Comparison of ENCODE assay signal across 8 cellular contexts in genomic region chr16:3609895-3610697, GRCh38. TPM values are rescaled to one million over a fixed set of nuclear protein-coding genes. Genes with fewer than 3 reads are reported as not detected.
DNase-seq lines count a peak whose midpoint lies in the region; ATAC-seq and TF ChIP-seq lines count a peak whose summit lies in the region.

No MANE protein-coding gene starts in this region.

- TF ChIP-seq CTCF in WI38 (IDR thresholded peaks at IDR 0.05; ENCODE audit: low read depth, low read length) = no peak

- no peaks in the 10 kb centered on the region for H3K27me3 Mint-ChIP-seq in activated T-cell treated with anti-CD3 and anti-CD28 coated beads, Interleukin-2, amount 50 U/mL, for 4 hours (ENCODE audit: low read depth)

- H3K27me3 ChIP-seq in subcutaneous abdominal adipose tissue (ENCODE audit: control insufficient read depth in 5 of 5, insufficient read depth in 4 of 5, low read length in 5 of 5) = no peaks in the 10 kb centered on the region

- no peak overlapping the region for H3K27ac ChIP-seq in subcutaneous abdominal adipose tissue (ENCODE audit: low read depth, low read length)

- H3K4me1 Mint-ChIP-seq in activated T-cell treated with anti-CD3 and anti-CD28 coated beads, Interleukin-2, amount 50 U/mL, for 4 hours (ENCODE audit: low read depth) = peaks cover 35% of the 10 kb centered on the region

- peaks cover 15% of the 10 kb centered on the region for H3K36me3 Mint-ChIP-seq in activated T-cell treated with anti-CD3 and anti-CD28 coated beads, Interleukin-2, amount 50 U/mL, for 4 hours (ENCODE audit: insufficient read depth)

- H3K4me1 ChIP-seq in subcutaneous abdominal adipose tissue (ENCODE audit: control insufficient read depth in 5 of 5, insufficient read depth in 5 of 5, low read length in 5 of 5) = peaks cover 0 to 29% (median 23%) of the 10 kb centered on the region in 5 donors

- H3K4me3 ChIP-seq in WI38 (ENCODE audit: low read depth, low read length) (peak overlapping the region; percentile 98), subcutaneous abdominal adipose tissue (ENCODE audit: low read depth in 1 of 5, low read length in 5 of 5) (peak overlapping the region; percentile 82 to 97 (median 89))

- H3K9me3 ChIP-seq in subcutaneous abdominal adipose tissue (ENCODE audit: control insufficient read depth in 5 of 5, low read length in 5 of 5) = no peaks in the 10 kb centered on the region

- DNase-seq in activated T-cell treated with anti-CD3 and anti-CD28 coated beads, Interleukin-2, amount 50 U/mL, for 4 hours = no peak
- DNase-seq in activated T-cell treated with anti-CD3 and anti-CD28 coated beads for 4 hours (no peak), iris pigment epithelial cell (ENCODE audit: low read depth) (peak; percentile 4), NCI-H446 (lab: John Stamatoyannopoulos, UW) (no peak)

- no peaks in the 10 kb centered on the region for H3K9me3 Mint-ChIP-seq in activated T-cell treated with anti-CD3 and anti-CD28 coated beads, Interleukin-2, amount 50 U/mL, for 4 hours

- peak overlapping the region in 4 of 5 donors; percentile 63 to 98 (median 94) for H3K9ac ChIP-seq in subcutaneous abdominal adipose tissue (ENCODE audit: low read length in 5 of 5)

- peaks cover 0 to 1% (median 0%) of the 10 kb centered on the region in 5 donors for H3K36me3 ChIP-seq in subcutaneous abdominal adipose tissue (ENCODE audit: control insufficient read depth in 5 of 5, insufficient read depth in 5 of 5, low read length in 5 of 5)

- no peak for ATAC-seq in activated T-cell treated with anti-CD3 and anti-CD28 coated beads, Interleukin-2, amount 50 U/mL, for 4 hours
- ATAC-seq in esophagus mucosa = no peak
- no peak for ATAC-seq in HG03045 (IDR thresholded peaks at IDR 0.05; ENCODE audit: unreplicated experiment)

- H3K4me3 Mint-ChIP-seq in activated T-cell treated with anti-CD3 and anti-CD28 coated beads, Interleukin-2, amount 50 U/mL, for 4 hours = peak overlapping the region; percentile 98

RNA-seq across cellular contexts. Expression of gene SLX4, which starts 1.3 kb away (rescaled TPM):
- total RNA-seq in activated T-cell treated with anti-CD3 and anti-CD28 coated beads, Interleukin-2, amount 50 U/mL, for 4 hours = 1 to 10 TPM; 7.6 to 9.1 (median 8.6) TPM
- 4.0 TPM for total RNA-seq in esophagus mucosa

RNA-seq across cellular contexts. Expression of gene NLRC3, which starts 32.9 kb away (rescaled TPM):
- total RNA-seq in activated T-cell treated with anti-CD3 and anti-CD28 coated beads, Interleukin-2, amount 50 U/mL, for 4 hours = 1 to 10 TPM; 7.8 to 8.3 (median 7.9) TPM
- 0.48 TPM for total RNA-seq in esophagus mucosa

RNA-seq across cellular contexts. Expression of gene DNASE1, which starts 44.4 kb away (rescaled TPM):
- 1 to 10 TPM; 3.7 to 4.2 (median 3.9) TPM for total RNA-seq in activated T-cell treated with anti-CD3 and anti-CD28 coated beads, Interleukin-2, amount 50 U/mL, for 4 hours
- 7.9 TPM for total RNA-seq in esophagus mucosa
